ENCODE assay signal across 32 cellular contexts in the genomic region with DNA sequence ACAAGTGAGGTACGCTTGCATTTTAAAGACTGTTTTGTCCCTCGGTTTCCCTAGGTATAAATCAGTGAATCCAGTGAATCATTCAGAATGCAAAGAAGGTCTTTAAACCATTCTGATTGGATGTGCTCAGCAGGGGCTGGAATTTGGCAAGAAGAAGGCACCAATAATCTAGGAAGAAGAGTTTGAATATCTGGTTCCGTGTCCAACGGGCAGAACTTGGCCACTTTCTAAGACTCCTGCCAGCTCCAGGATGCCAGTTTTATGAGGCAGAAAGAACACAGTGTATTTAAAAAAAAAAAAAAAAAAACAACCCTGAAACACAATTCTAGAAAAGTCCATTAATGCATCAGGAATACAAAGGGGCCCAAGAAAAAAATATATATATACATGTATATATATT.
"Had no signal": no experiment of that assay in that cellular context is flagged by ENCODE, and none has a peak within 500 bp of the region (broad histone marks: within the 10 kb centered on the region; RNA-seq: fewer than 3 reads in every experiment).

No MANE protein-coding gene starts in this region.

- H3K36me3 ChIP-seq: adrenal gland, brain microvascular endothelial cell, breast epithelium had no signal

- H3K4me3 ChIP-seq: adrenal gland, body of pancreas, breast epithelium had no signal

- H3K27me3 ChIP-seq: adrenal gland, body of pancreas, breast epithelium had no signal

- DNase-seq: activated B cell treated with CpG ODN at 0.5 μM for 24 hours; activated CD4-positive, alpha-beta memory T cell treated with anti-CD3 and anti-CD28 coated beads for 36 hours; activated CD4-positive, alpha-beta T cell treated with anti-CD3 and anti-CD28 coated beads for 4 hours; activated CD4-positive, alpha-beta T cell treated with anti-CD3 and anti-CD28 coated beads, Interleukin-2, amount 10 ng/mL, durations not matched to agents 24 days and 14 days; activated CD4-positive, alpha-beta T cell treated with anti-CD3 and anti-CD28 coated beads, Interleukin-2, amount 50 U/mL, for 1 hour; activated CD4-positive, alpha-beta T cell treated with anti-CD3 and anti-CD28 coated beads, Interleukin-2, amount 50 U/mL, for 4 hours; activated CD4-positive, CD25-positive, alpha-beta regulatory T cell treated with anti-CD3 and anti-CD28 coated beads, Interleukin-2, amount 50 U/mL, for 72 hours; activated CD8-positive, alpha-beta memory T cell treated with anti-CD3 and anti-CD28 coated beads, Interleukin-2, amount 50 U/mL, for 4 hours; activated CD8-positive, alpha-beta T cell treated with anti-CD3 and anti-CD28 coated beads for 36 hours; activated effector memory CD4-positive, alpha-beta T cell treated with anti-CD3 and anti-CD28 coated beads, Interleukin-2, amount 50 U/mL, for 16 hours; activated gamma-delta T cell treated with Interleukin-2 at 50 U/mL for 16 hours; activated naive CD4-positive, alpha-beta T cell; activated naive CD4-positive, alpha-beta T cell treated with anti-CD3 and anti-CD28 coated beads for 36 hours; activated naive CD4-positive, alpha-beta T cell treated with anti-CD3 and anti-CD28 coated beads, Interleukin-2, amount 50 U/mL, for 16 hours; activated naive CD8-positive, alpha-beta T cell treated with anti-CD3 and anti-CD28 coated beads for 36 hours; activated T-cell treated with anti-CD3 and anti-CD28 coated beads for 4 hours; activated T-cell treated with anti-CD3 and anti-CD28 coated beads, Interleukin-2, amount 50 U/mL, for 1 hour; activated T-cell treated with anti-CD3 and anti-CD28 coated beads, Interleukin-2, amount 50 U/mL, for 4 hours; activated T-cell treated with anti-CD3 and anti-CD28 coated beads, Interleukin-2, amount 50 U/mL, for 72 hours; adrenal gland; amniotic stem cell; aorta; body of pancreas; brain microvascular endothelial cell; central memory CD4-positive, alpha-beta T cell; T-helper 1 cell; T-helper 2 cell; T-helper 9 cell had no signal

- H3K9me3 ChIP-seq: adrenal gland, body of pancreas, breast epithelium had no signal

- H3K27ac ChIP-seq: adrenal gland, body of pancreas, brain microvascular endothelial cell, breast epithelium, VCaP had no signal

- ATAC-seq: activated CD8-positive, alpha-beta T cell treated with anti-CD3 and anti-CD28 coated beads for 36 hours; activated naive CD4-positive, alpha-beta T cell treated with anti-CD3 and anti-CD28 coated beads, Interleukin-2, amount 50 U/mL, for 72 hours; activated T-cell treated with anti-CD3 and anti-CD28 coated beads, Interleukin-2, amount 50 U/mL, for 4 hours; activated T-cell treated with anti-CD3 and anti-CD28 coated beads, Interleukin-2, amount 50 U/mL, for 72 hours; activated T-helper 17 cell treated with anti-CD3 and anti-CD28 coated beads, Interleukin-2, amount 50 U/mL, for 72 hours; body of pancreas had no signal
